1 cellular context compared by ENCODE assay signal in the genomic region with DNA sequence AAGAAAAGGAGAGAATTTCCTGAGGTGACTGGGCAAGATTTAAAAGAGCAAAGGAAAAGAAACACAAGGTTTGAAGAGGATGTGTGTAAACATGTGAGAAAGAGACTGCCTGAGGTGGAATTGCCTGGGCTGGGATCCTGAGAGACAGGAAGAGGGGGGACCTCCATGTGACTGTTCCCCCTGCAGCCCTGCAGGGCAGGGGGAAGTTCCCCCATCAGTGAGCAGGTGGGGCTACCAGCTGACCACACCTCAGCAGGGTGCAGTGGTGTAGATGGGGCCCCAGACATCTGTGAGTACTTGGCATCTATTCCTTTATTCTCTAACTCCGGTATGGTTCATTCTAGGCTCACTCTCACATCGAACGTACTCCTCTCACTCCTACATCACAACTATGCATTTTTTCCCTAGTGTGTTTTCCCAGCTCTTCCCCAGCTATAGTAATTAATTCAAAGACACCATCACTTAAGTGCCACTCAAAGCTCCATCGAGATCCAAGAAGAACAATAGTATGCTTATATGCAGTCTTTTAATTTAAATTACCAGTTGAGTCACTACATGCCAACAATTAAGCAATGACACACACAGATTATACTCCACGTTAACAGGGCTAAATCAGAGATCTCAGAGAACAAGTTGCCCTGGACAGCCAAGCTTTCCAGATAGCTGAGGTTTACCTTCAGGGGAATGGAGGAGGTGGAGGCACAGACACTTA.
TF ChIP-seq lines count a peak whose summit lies in the region.

No MANE protein-coding gene starts in this region.

TF ChIP-seq in HEK293, 187 proteins besides CTCF, POLR2A, EP300 and RAD21 (continued from another document):
- TF ChIP-seq, protein P1, sequence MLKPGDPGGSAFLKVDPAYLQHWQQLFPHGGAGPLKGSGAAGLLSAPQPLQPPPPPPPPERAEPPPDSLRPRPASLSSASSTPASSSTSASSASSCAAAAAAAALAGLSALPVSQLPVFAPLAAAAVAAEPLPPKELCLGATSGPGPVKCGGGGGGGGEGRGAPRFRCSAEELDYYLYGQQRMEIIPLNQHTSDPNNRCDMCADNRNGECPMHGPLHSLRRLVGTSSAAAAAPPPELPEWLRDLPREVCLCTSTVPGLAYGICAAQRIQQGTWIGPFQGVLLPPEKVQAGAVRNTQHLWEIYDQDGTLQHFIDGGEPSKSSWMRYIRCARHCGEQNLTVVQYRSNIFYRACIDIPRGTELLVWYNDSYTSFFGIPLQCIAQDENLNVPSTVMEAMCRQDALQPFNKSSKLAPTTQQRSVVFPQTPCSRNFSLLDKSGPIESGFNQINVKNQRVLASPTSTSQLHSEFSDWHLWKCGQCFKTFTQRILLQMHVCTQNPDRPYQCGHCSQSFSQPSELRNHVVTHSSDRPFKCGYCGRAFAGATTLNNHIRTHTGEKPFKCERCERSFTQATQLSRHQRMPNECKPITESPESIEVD (tag by site-specific recombination; IDR thresholded peaks at IDR 0.05) = no peak
- peak; percentile 41 for TF ChIP-seq ZBTB20 (tag by site-specific recombination; IDR thresholded peaks at IDR 0.05)
- TF ChIP-seq, protein P2, sequence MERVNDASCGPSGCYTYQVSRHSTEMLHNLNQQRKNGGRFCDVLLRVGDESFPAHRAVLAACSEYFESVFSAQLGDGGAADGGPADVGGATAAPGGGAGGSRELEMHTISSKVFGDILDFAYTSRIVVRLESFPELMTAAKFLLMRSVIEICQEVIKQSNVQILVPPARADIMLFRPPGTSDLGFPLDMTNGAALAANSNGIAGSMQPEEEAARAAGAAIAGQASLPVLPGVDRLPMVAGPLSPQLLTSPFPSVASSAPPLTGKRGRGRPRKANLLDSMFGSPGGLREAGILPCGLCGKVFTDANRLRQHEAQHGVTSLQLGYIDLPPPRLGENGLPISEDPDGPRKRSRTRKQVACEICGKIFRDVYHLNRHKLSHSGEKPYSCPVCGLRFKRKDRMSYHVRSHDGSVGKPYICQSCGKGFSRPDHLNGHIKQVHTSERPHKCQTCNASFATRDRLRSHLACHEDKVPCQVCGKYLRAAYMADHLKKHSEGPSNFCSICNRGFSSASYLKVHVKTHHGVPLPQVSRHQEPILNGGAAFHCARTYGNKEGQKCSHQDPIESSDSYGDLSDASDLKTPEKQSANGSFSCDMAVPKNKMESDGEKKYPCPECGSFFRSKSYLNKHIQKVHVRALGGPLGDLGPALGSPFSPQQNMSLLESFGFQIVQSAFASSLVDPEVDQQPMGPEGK (tag by site-specific recombination; IDR thresholded peaks at IDR 0.05) = 0 out of 2 replicates have a peak, but pooled peaks have one; percentile 17
